In genomic region chr11:96014234-96014633, GRCh38 we compare ENCODE assay signal across 8 cellular contexts.
DNase-seq lines count a peak whose midpoint lies in the region; ATAC-seq and TF ChIP-seq lines count a peak whose summit lies in the region.

No MANE protein-coding gene starts in this region.

- peak; percentile 38 for ATAC-seq in GM21723 (IDR thresholded peaks at IDR 0.05; ENCODE audit: unreplicated experiment)

- no peak for TF ChIP-seq CTCF in CD14-positive monocyte (IDR thresholded peaks at IDR 0.05)
- no peak for TF ChIP-seq CTCF in GM10266 (IDR thresholded peaks at IDR 0.05; ENCODE audit: control insufficient read depth, insufficient read depth, low read depth, missing control alignments)

- H3K4me3 Mint-ChIP-seq in CD14-positive monocyte = peak overlapping the region in 1 of 2 donors; percentile 16

- intact Hi-C loops in CD14-positive monocyte (cut with micrococcal nuclease) (no loop called here), posterior vena cava (cut with DNase I) (no loop called here)

- H3K4me1 Mint-ChIP-seq in CD14-positive monocyte = peaks cover 19% of the 10 kb centered on the region

- H3K27me3 Mint-ChIP-seq in CD14-positive monocyte (ENCODE audit: low read depth in 3 of 3) = peaks cover 0 to 7% (median 1%) of the 10 kb centered on the region in 3 donors

- DNase-seq in CD14-positive monocyte (ENCODE audit: low spot score) = no peak
- peak; percentile 84 for DNase-seq in RPMI7951 (ENCODE audit: low read depth)
- DNase-seq in cerebellar cortex (ENCODE audit: low spot score) = peak; percentile 16
- peak; percentile 16 to 33 for DNase-seq in stimulated activated CD8-positive, alpha-beta memory T cell treated with anti-CD3 and anti-CD28 coated beads, Interleukin-7, amount 100 ng/mL, for 4 hours (ENCODE audit: low read depth in 2 of 2)
- DNase-seq in NCI-H1092 (lab: John Stamatoyannopoulos, UW) = no peak
- no peak for DNase-seq in GM10266 (ENCODE audit: extremely low spot score)
- no peak for DNase-seq in posterior vena cava (ENCODE audit: low spot score)

- no peaks in the 10 kb centered on the region for H3K9me3 Mint-ChIP-seq in CD14-positive monocyte

- peak overlapping the region in 4 of 7 donors; percentile 5 to 70 (median 62) for H3K27ac Mint-ChIP-seq in CD14-positive monocyte

- H3K36me3 Mint-ChIP-seq in CD14-positive monocyte = no peaks in the 10 kb centered on the region

Comparison
In these comparisons a context has a peak if more than half of its experiments do, and no peak if none do; other contexts are left out.
1. DNase-seq: peak in RPMI7951 (single experiment), cerebellar cortex (single experiment) and stimulated activated CD8-positive, alpha-beta memory T cell treated with anti-CD3 and anti-CD28 coated beads, Interleukin-7, amount 100 ng/mL, for 4 hours (2 of 2); none in CD14-positive monocyte (single experiment), NCI-H1092 (single experiment), GM10266 (single experiment) and posterior vena cava (single experiment).